21 cellular contexts compared by ENCODE assay signal in the genomic region with DNA sequence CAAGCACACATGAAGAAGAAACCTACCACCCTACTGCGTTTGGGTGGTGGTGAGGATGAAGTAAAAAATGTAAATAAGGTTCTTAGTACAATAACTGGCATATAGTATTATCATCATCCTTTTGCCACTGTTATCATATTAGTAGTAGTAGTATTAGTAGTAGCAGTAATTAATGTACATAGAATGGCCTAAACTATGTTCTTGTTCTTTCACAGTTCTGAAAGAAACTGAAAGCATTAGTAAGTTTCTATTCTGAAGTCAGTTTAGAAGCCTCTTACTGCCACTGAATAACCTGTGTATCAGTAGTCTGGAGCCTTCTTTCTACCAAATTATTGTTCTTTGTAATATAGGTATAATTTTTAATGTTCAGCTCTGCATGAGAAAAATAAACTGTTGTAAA. TPM values are rescaled to one million over a fixed set of nuclear protein-coding genes. Genes with fewer than 3 reads are reported as not detected.
DNase-seq lines count a peak whose midpoint lies in the region; ATAC-seq, FAIRE-seq and TF ChIP-seq lines count a peak whose summit lies in the region.
"Had no signal": no experiment of that assay in that cellular context is flagged by ENCODE, and none has a peak within 500 bp of the region (broad histone marks: within the 10 kb centered on the region; RNA-seq: fewer than 3 reads in every experiment).

No MANE protein-coding gene starts in this region.

- H3K4me3 ChIP-seq in astrocyte (ENCODE audit: insufficient read depth, low read depth, low read length) (no peak overlapping the region), foreskin fibroblast (ENCODE audit: low read depth in 1 of 2, low read length in 2 of 2) (no peak overlapping the region)
- H3K4me3 ChIP-seq in naive thymus-derived CD4-positive, alpha-beta T cell (ENCODE audit: low read length), result no peak overlapping the region
- H3K4me3 ChIP-seq: HAP-1 had no signal

- CTCF ChIA-PET in naive thymus-derived CD4-positive, alpha-beta T cell (lab: Charles Lee), result no interaction called here

- H3K9me3 Mint-ChIP-seq in astrocyte (ENCODE audit: unreplicated experiment), result no peaks in the 10 kb centered on the region
- H3K9me3 Mint-ChIP-seq in stimulated activated effector memory CD8-positive, alpha-beta T cell treated with anti-CD3 and anti-CD28 coated beads, Interleukin-12 subunit alpha, Interleukin-12 subunit beta, amount 100 ng/mL, for 72 hours, result no peaks in the 10 kb centered on the region
- no peaks in the 10 kb centered on the region for H3K9me3 Mint-ChIP-seq in naive thymus-derived CD4-positive, alpha-beta T cell

- H4K20me1 ChIP-seq in astrocyte (ENCODE audit: insufficient read depth, low read length), result no peaks in the 10 kb centered on the region

- no peak overlapping the region for H3K27ac ChIP-seq in astrocyte (ENCODE audit: low read depth, low read length)
- H3K27ac ChIP-seq in naive thymus-derived CD4-positive, alpha-beta T cell (ENCODE audit: low read depth, low read length), result no peak overlapping the region
- H3K27ac ChIP-seq: C4-2B, KMS-11 had no signal

- H3K9me3 ChIP-seq in astrocyte (ENCODE audit: insufficient read depth, low read depth, low read length), result no peaks in the 10 kb centered on the region
- no peaks in the 10 kb centered on the region for H3K9me3 ChIP-seq in naive thymus-derived CD4-positive, alpha-beta T cell (ENCODE audit: control insufficient read depth in 2 of 3, low read length in 3 of 3)
- H3K9me3 ChIP-seq: Caco-2, HAP-1 had no signal

- H3K79me2 ChIP-seq in astrocyte (ENCODE audit: insufficient read depth, low read length), result no peaks in the 10 kb centered on the region

- DNase-seq in astrocyte (ENCODE audit: low read depth), result no peak
- no peak for DNase-seq in stimulated activated effector memory CD8-positive, alpha-beta T cell treated with anti-CD3 and anti-CD28 coated beads, Interleukin-12 subunit alpha, Interleukin-12 subunit beta, amount 100 ng/mL, for 72 hours (ENCODE audit: low spot score in 2 of 2)
- DNase-seq in CD1c-positive myeloid dendritic cell (ENCODE audit: extremely low spot score), result no peak
- no peak for DNase-seq in naive thymus-derived CD4-positive, alpha-beta T cell
- DNase-seq in foreskin fibroblast, result no peak
- DNase-seq: Caco-2, NCI-H1105 treated with DMSO at 0.1 percent for 48 hours, NCI-H187 treated with DMSO at 0.1 percent for 48 hours, NCI-H2171, NCI-H510A, NCI-H82, SIG-M5, T-helper 17 cell had no signal

- no peak overlapping the region for H3K27ac Mint-ChIP-seq in astrocyte (ENCODE audit: unreplicated experiment)
- no peak overlapping the region for H3K27ac Mint-ChIP-seq in stimulated activated effector memory CD8-positive, alpha-beta T cell treated with anti-CD3 and anti-CD28 coated beads, Interleukin-12 subunit alpha, Interleukin-12 subunit beta, amount 100 ng/mL, for 72 hours
- H3K27ac Mint-ChIP-seq in naive thymus-derived CD4-positive, alpha-beta T cell, result no peak overlapping the region
- H3K27ac Mint-ChIP-seq: T-helper 17 cell had no signal

- intact Hi-C loops in naive thymus-derived CD4-positive, alpha-beta T cell (cut with micrococcal nuclease), result no loop called here

- TF ChIP-seq CTCF in astrocyte (IDR thresholded peaks at IDR 0.05; ENCODE audit: insufficient read depth, low read depth, low read length), result no peak
- TF ChIP-seq CTCF in foreskin fibroblast (IDR thresholded peaks at IDR 0.05; ENCODE audit: low read depth, low read length), result no peak

- no peak overlapping the region for H2AFZ ChIP-seq in astrocyte (ENCODE audit: low read depth, low read length)

- POLR2A ChIA-PET in naive thymus-derived CD4-positive, alpha-beta T cell (lab: Charles Lee), result no interaction called here

- no peaks in the 10 kb centered on the region for H3K36me3 Mint-ChIP-seq in astrocyte (ENCODE audit: low read depth, unreplicated experiment)
- H3K36me3 Mint-ChIP-seq in stimulated activated effector memory CD8-positive, alpha-beta T cell treated with anti-CD3 and anti-CD28 coated beads, Interleukin-12 subunit alpha, Interleukin-12 subunit beta, amount 100 ng/mL, for 72 hours, result no peaks in the 10 kb centered on the region
- no peaks in the 10 kb centered on the region for H3K36me3 Mint-ChIP-seq in naive thymus-derived CD4-positive, alpha-beta T cell

- H3K9ac ChIP-seq in astrocyte (ENCODE audit: low read length), result no peak overlapping the region
- H3K9ac ChIP-seq: KMS-11 had no signal

- peak; percentile 96 for FAIRE-seq in astrocyte (lab: Jason Lieb, UNC)
- FAIRE-seq: A204.1, HepG2 had no signal

- H3K4me2 ChIP-seq in astrocyte (ENCODE audit: low read length), result no peak overlapping the region
- H3K4me2 ChIP-seq: KMS-11 had no signal

- H3K4me1 ChIP-seq in astrocyte (ENCODE audit: insufficient read depth, low read length), result no peaks in the 10 kb centered on the region
- no peaks in the 10 kb centered on the region for H3K4me1 ChIP-seq in naive thymus-derived CD4-positive, alpha-beta T cell (ENCODE audit: control insufficient read depth in 2 of 2, insufficient read depth in 2 of 2, low read length in 2 of 2)

- peak; percentile 58 for ATAC-seq in GM18519 (IDR thresholded peaks at IDR 0.05; ENCODE audit: low FRiP score, unreplicated experiment)
- ATAC-seq in GM21390 (IDR thresholded peaks at IDR 0.05; ENCODE audit: unreplicated experiment), result peak; percentile 58
- ATAC-seq in HG02938 (IDR thresholded peaks at IDR 0.05; ENCODE audit: unreplicated experiment), result peak; percentile 78
- ATAC-seq in stimulated activated effector memory CD8-positive, alpha-beta T cell treated with anti-CD3 and anti-CD28 coated beads, Interleukin-12 subunit alpha, Interleukin-12 subunit beta, amount 100 ng/mL, for 72 hours, result no peak
- ATAC-seq in naive thymus-derived CD4-positive, alpha-beta T cell, result no peak
- ATAC-seq: HepG2, T-helper 17 cell had no signal

- H3K27me3 ChIP-seq in astrocyte (ENCODE audit: insufficient read depth, low read length), result no peaks in the 10 kb centered on the region
- H3K27me3 ChIP-seq in naive thymus-derived CD4-positive, alpha-beta T cell (ENCODE audit: control insufficient read depth in 2 of 2, insufficient read depth in 2 of 2, low read length in 2 of 2), result no peaks in the 10 kb centered on the region

- peaks cover 1% of the 10 kb centered on the region for H3K4me1 Mint-ChIP-seq in astrocyte (ENCODE audit: low read depth, unreplicated experiment)
- no peaks in the 10 kb centered on the region for H3K4me1 Mint-ChIP-seq in stimulated activated effector memory CD8-positive, alpha-beta T cell treated with anti-CD3 and anti-CD28 coated beads, Interleukin-12 subunit alpha, Interleukin-12 subunit beta, amount 100 ng/mL, for 72 hours
- H3K4me1 Mint-ChIP-seq in naive thymus-derived CD4-positive, alpha-beta T cell, result no peaks in the 10 kb centered on the region
- H3K4me1 Mint-ChIP-seq: T-helper 17 cell had no signal

- no peak overlapping the region for H3K4me3 Mint-ChIP-seq in astrocyte (ENCODE audit: unreplicated experiment)
- no peak overlapping the region for H3K4me3 Mint-ChIP-seq in stimulated activated effector memory CD8-positive, alpha-beta T cell treated with anti-CD3 and anti-CD28 coated beads, Interleukin-12 subunit alpha, Interleukin-12 subunit beta, amount 100 ng/mL, for 72 hours
- no peak overlapping the region for H3K4me3 Mint-ChIP-seq in naive thymus-derived CD4-positive, alpha-beta T cell
- H3K4me3 Mint-ChIP-seq: T-helper 17 cell had no signal

- H3K36me3 ChIP-seq in astrocyte (ENCODE audit: insufficient read depth, low read length), result no peaks in the 10 kb centered on the region
- no peaks in the 10 kb centered on the region for H3K36me3 ChIP-seq in naive thymus-derived CD4-positive, alpha-beta T cell (ENCODE audit: control insufficient read depth in 2 of 3, insufficient read depth in 3 of 3, low read length in 3 of 3)
- H3K36me3 ChIP-seq: HAP-1 had no signal

- no peaks in the 10 kb centered on the region for H3K27me3 Mint-ChIP-seq in astrocyte (ENCODE audit: low read depth, unreplicated experiment)
- H3K27me3 Mint-ChIP-seq in naive thymus-derived CD4-positive, alpha-beta T cell, result no peaks in the 10 kb centered on the region
- H3K27me3 Mint-ChIP-seq: T-helper 17 cell had no signal

RNA-seq across cellular contexts. Expression of a gene that starts 21.0 kb away (rescaled TPM):
- total RNA-seq in astrocyte, result 4.4 and 8.1 TPM in 2 replicates
- total RNA-seq in naive thymus-derived CD4-positive, alpha-beta T cell, result not detected
- not detected for polyA plus RNA-seq in naive thymus-derived CD4-positive, alpha-beta T cell
- total RNA-seq: T-helper 17 cell had no signal

RNA-seq across cellular contexts. Expression of a gene that starts 22.4 kb away (rescaled TPM):
- 57.1 and 57.9 TPM in 2 replicates for total RNA-seq in astrocyte
- not detected for total RNA-seq in naive thymus-derived CD4-positive, alpha-beta T cell
- not detected for polyA plus RNA-seq in naive thymus-derived CD4-positive, alpha-beta T cell
- total RNA-seq: T-helper 17 cell had no signal

Comparison
In these comparisons a context has a peak if more than half of its experiments do, and no peak if none do; other contexts are left out.
1. ATAC-seq: peak in GM18519 (single experiment), GM21390 (single experiment) and HG02938 (single experiment); none in stimulated activated effector memory CD8-positive, alpha-beta T cell treated with anti-CD3 and anti-CD28 coated beads, Interleukin-12 subunit alpha, Interleukin-12 subunit beta, amount 100 ng/mL, for 72 hours (single experiment) and naive thymus-derived CD4-positive, alpha-beta T cell (single experiment).
2. RNA of a gene that starts 22.4 kb away (total RNA-seq): 57.1 to 57.9 TPM in astrocyte; not detected in naive thymus-derived CD4-positive, alpha-beta T cell; every median in the first group is over 10 times any median in the second.